8 cellular contexts compared by ENCODE assay signal in genomic region chr10:115001506-115002381, GRCh38.
DNase-seq lines count a peak whose midpoint lies in the region; ATAC-seq, FAIRE-seq and TF ChIP-seq lines count a peak whose summit lies in the region.

No MANE protein-coding gene starts in this region.

- H3K4me1 ChIP-seq in lung (ENCODE audit: control insufficient read depth in 2 of 2, insufficient read depth in 2 of 2, low read length in 2 of 2) (no peaks in the 10 kb centered on the region), transverse colon (no peaks in the 10 kb centered on the region)

- in situ Hi-C loops in transverse colon (cut with MboI; ENCODE audit: low pct_ligation_motif_present in 1 of 4, low pct_unique_long_range_greater_than_20kb in 1 of 4, low sequenced_read_pairs in 3 of 4): no loop called here

- ATAC-seq in HG02870 (IDR thresholded peaks at IDR 0.05; ENCODE audit: unreplicated experiment) (peak; percentile 63), lung (ENCODE audit: insufficient read depth, low FRiP score) (peak; percentile 21)

- no peak for DNase-seq in GM18507 (ENCODE audit: extremely low spot score, insufficient read length, low read depth)
- peak; percentile 9 to 13 for DNase-seq in SHP77 (lab: John Stamatoyannopoulos, UW)
- no peak for DNase-seq in lung (ENCODE audit: low spot score)
- no peak for DNase-seq in frontal cortex (ENCODE audit: low spot score in 2 of 2)
- no peak for DNase-seq in HK-2 (ENCODE audit: unreplicated experiment)
- no peak for DNase-seq in transverse colon
- DNase-seq in NCI-H2171 treated with DMSO at 0.1 percent for 48 hours (lab: John Stamatoyannopoulos, UW): no peak

- H3K9me3 ChIP-seq in lung (ENCODE audit: control insufficient read depth in 2 of 2, insufficient read depth in 1 of 2, low read length in 1 of 2) (no peaks in the 10 kb centered on the region), transverse colon (no peaks in the 10 kb centered on the region)

- FAIRE-seq in GM18507 (lab: Jason Lieb, UNC) (peak; percentile 67), frontal cortex (lab: Jason Lieb, UNC) (no peak)

- no peak for TF ChIP-seq EP300 in transverse colon (IDR thresholded peaks at IDR 0.05; ENCODE audit: low read depth)

- 46 to 57% methylated on average over 13 of the region's 13 CpGs for WGBS in lung, 2 donors
- 49 to 59% methylated on average over 4 to 13 of the region's 13 CpGs for WGBS in transverse colon (ENCODE audit: low coverage in 1 of 2), 2 donors

- no peaks in the 10 kb centered on the region for H3K36me3 ChIP-seq in lung (ENCODE audit: control insufficient read depth in 2 of 2, insufficient read depth in 2 of 2, low read length in 2 of 2)
- H3K36me3 ChIP-seq in transverse colon: no peaks in the 10 kb centered on the region

- no peaks in the 10 kb centered on the region for H3K27me3 ChIP-seq in lung (ENCODE audit: control insufficient read depth, insufficient read depth)
- H3K27me3 ChIP-seq in transverse colon: no peaks in the 10 kb centered on the region

- TF ChIP-seq POLR2A in transverse colon (IDR thresholded peaks at IDR 0.05): no peak

- no peak for TF ChIP-seq CTCF in lung (IDR thresholded peaks at IDR 0.05; ENCODE audit: control extremely low read depth, extremely low read depth)
- TF ChIP-seq CTCF in transverse colon (IDR thresholded peaks at IDR 0.05): no peak

- H3K4me3 ChIP-seq in lung (no peak overlapping the region), transverse colon (peak overlapping the region in 1 of 4 donors; percentile 2)

- H3K27ac ChIP-seq in lung (ENCODE audit: low read depth in 1 of 2, low read length in 1 of 2): no peak overlapping the region
- H3K27ac ChIP-seq in transverse colon: peak overlapping the region in 1 of 4 donors; percentile 63

- intact Hi-C loops in transverse colon (cut with DNase I; ENCODE audit: low total_unique reads): no loop called here

Comparison
In these comparisons a context has a peak if more than half of its experiments do, and no peak if none do; other contexts are left out.
1. DNase-seq: peak in SHP77 (2 of 2); none in GM18507 (single experiment), lung (single experiment), frontal cortex (0 of 2), HK-2 (single experiment), transverse colon (single experiment) and NCI-H2171 treated with DMSO at 0.1 percent for 48 hours (single experiment).